Comparison of ENCODE assay signal across 26 cellular contexts in the genomic region with DNA sequence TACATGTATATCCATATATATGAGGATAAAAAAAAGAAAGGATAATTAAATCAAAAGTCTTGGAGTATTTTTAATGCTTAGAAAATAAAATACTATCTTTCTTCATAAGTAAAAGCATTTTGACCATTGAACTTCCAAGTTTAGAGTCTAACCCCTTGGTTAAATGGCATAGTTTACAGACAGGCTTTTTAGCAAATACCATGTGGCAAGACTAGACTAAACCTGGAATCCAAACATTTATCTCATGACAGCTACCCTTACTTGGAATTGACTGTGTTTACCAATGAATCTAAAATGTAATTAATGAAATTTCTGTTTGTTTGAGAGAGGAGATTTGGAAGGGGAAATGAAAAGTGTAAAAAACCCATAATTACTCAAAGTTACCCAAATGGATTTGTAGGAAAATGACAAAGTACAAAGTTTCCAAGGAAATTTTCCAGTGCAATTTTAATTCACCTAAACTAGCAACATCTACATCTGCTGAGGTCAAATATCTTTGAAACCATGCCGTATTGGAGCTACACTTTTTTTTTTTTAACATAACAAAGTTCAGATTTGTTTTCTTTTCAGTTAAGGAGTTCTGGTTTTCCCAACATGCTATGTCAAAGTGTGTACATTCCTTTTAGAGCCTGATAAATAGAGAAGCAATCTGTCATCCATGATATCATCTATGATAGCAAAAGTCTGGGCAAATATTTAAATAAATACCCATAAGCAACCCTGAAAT.
DNase-seq lines count a peak whose midpoint lies in the region; ATAC-seq, FAIRE-seq and TF ChIP-seq lines count a peak whose summit lies in the region.
"Had no signal": no experiment of that assay in that cellular context is flagged by ENCODE, and none has a peak within 500 bp of the region (broad histone marks: within the 10 kb centered on the region; RNA-seq: fewer than 3 reads in every experiment).

No MANE protein-coding gene starts in this region.

- DNase-seq in H54 (ENCODE audit: insufficient read length, low spot score) = no peak
- peak; percentile 7 for DNase-seq in astrocyte of the spinal cord (ENCODE audit: low read depth, low spot score)
- peak; percentile 12 for DNase-seq in iris pigment epithelial cell (ENCODE audit: low read depth)
- no peak for DNase-seq in osteocyte (ENCODE audit: extremely low spot score, unreplicated experiment)
- DNase-seq in activated CD8-positive, alpha-beta T cell treated with anti-CD3 and anti-CD28 coated beads for 36 hours = no peak
- DNase-seq: AML-193; CD4-positive, alpha-beta memory T cell; COR-L47; DMS53; KBM-7; MM.1S; NCI-H2029; NCI-H2227 treated with DMSO at 0.1 percent for 48 hours; NCI-H510A; NCI-H69; Right ventricle myocardium superior; RPMI8226 had no signal

- intact Hi-C loops in activated CD8-positive, alpha-beta T cell treated with anti-CD3 and anti-CD28 coated beads for 36 hours (cut with micrococcal nuclease) = no loop called here

- peaks cover 6% of the 10 kb centered on the region for H3K27me3 Mint-ChIP-seq in osteocyte (ENCODE audit: unreplicated experiment)
- H3K27me3 Mint-ChIP-seq in activated CD8-positive, alpha-beta T cell treated with anti-CD3 and anti-CD28 coated beads for 36 hours = peaks cover 8% of the 10 kb centered on the region
- peaks cover 7% of the 10 kb centered on the region for H3K27me3 Mint-ChIP-seq in activated T-helper 17 cell treated with anti-CD3 and anti-CD28 coated beads, Interleukin-2, amount 50 U/mL, for 72 hours

- H3K4me3 Mint-ChIP-seq in osteocyte (ENCODE audit: unreplicated experiment) = no peak overlapping the region
- no peak overlapping the region for H3K4me3 Mint-ChIP-seq in activated CD8-positive, alpha-beta T cell treated with anti-CD3 and anti-CD28 coated beads for 36 hours
- no peak overlapping the region for H3K4me3 Mint-ChIP-seq in activated T-helper 17 cell treated with anti-CD3 and anti-CD28 coated beads, Interleukin-2, amount 50 U/mL, for 72 hours
- H3K4me3 Mint-ChIP-seq: CD4-positive, alpha-beta memory T cell; GM23338 had no signal

- in situ Hi-C loops in astrocyte of the spinal cord (cut with HindIII; ENCODE audit: low sequenced_read_pairs) = no loop called here

- CTCF ChIA-PET in activated CD8-positive, alpha-beta T cell treated with anti-CD3 and anti-CD28 coated beads for 36 hours (lab: Charles Lee) = interaction anchor here (2.9 kb wide), 1 partner anchor 17 kb away, joined by 8 read pairs; no protein-coding TSS in a partner anchor

- TF ChIP-seq CTCF in astrocyte of the spinal cord (IDR thresholded peaks at IDR 0.05; ENCODE audit: low read depth, low read length) = no peak
- no peak for TF ChIP-seq CTCF in osteocyte (IDR thresholded peaks at IDR 0.05)
- TF ChIP-seq CTCF in activated CD8-positive, alpha-beta T cell treated with anti-CD3 and anti-CD28 coated beads for 36 hours (IDR thresholded peaks at IDR 0.05) = no peak

- peak; percentile 11 for FAIRE-seq in H54 (lab: Jason Lieb, UNC)
- FAIRE-seq: A204.1, G401.6 had no signal

- POLR2A ChIA-PET in activated CD8-positive, alpha-beta T cell treated with anti-CD3 and anti-CD28 coated beads for 36 hours (lab: Charles Lee) = no interaction called here

- no peak for TF ChIP-seq POLR2A in H54 (IDR thresholded peaks at IDR 0.05; ENCODE audit: low read depth, low read length)

- no peak for ATAC-seq in activated CD8-positive, alpha-beta T cell treated with anti-CD3 and anti-CD28 coated beads for 36 hours
- ATAC-seq in HG03571 (IDR thresholded peaks at IDR 0.05; ENCODE audit: unreplicated experiment) = no peak
- ATAC-seq in activated T-helper 17 cell treated with anti-CD3 and anti-CD28 coated beads, Interleukin-2, amount 50 U/mL, for 72 hours (replicated peaks) = no peak
- ATAC-seq in HG03097 (IDR thresholded peaks at IDR 0.05; ENCODE audit: low FRiP score, unreplicated experiment) = no peak
- ATAC-seq: GM23338 had no signal

- H3K36me3 Mint-ChIP-seq in osteocyte (ENCODE audit: unreplicated experiment) = no peaks in the 10 kb centered on the region
- H3K36me3 Mint-ChIP-seq in activated CD8-positive, alpha-beta T cell treated with anti-CD3 and anti-CD28 coated beads for 36 hours (ENCODE audit: low read depth) = no peaks in the 10 kb centered on the region
- no peaks in the 10 kb centered on the region for H3K36me3 Mint-ChIP-seq in activated T-helper 17 cell treated with anti-CD3 and anti-CD28 coated beads, Interleukin-2, amount 50 U/mL, for 72 hours (ENCODE audit: low read depth)
- H3K36me3 Mint-ChIP-seq: CD4-positive, alpha-beta memory T cell had no signal

- no peaks in the 10 kb centered on the region for H3K9me3 Mint-ChIP-seq in osteocyte (ENCODE audit: unreplicated experiment)
- no peaks in the 10 kb centered on the region for H3K9me3 Mint-ChIP-seq in activated CD8-positive, alpha-beta T cell treated with anti-CD3 and anti-CD28 coated beads for 36 hours
- H3K9me3 Mint-ChIP-seq in activated T-helper 17 cell treated with anti-CD3 and anti-CD28 coated beads, Interleukin-2, amount 50 U/mL, for 72 hours = no peaks in the 10 kb centered on the region
- H3K9me3 Mint-ChIP-seq: CD4-positive, alpha-beta memory T cell; GM23338 had no signal

- H3K27ac Mint-ChIP-seq in osteocyte (ENCODE audit: unreplicated experiment) = peak overlapping the region; percentile 31
- H3K27ac Mint-ChIP-seq in activated CD8-positive, alpha-beta T cell treated with anti-CD3 and anti-CD28 coated beads for 36 hours = no peak overlapping the region
- H3K27ac Mint-ChIP-seq in activated T-helper 17 cell treated with anti-CD3 and anti-CD28 coated beads, Interleukin-2, amount 50 U/mL, for 72 hours = no peak overlapping the region
- H3K27ac Mint-ChIP-seq: CD4-positive, alpha-beta memory T cell; GM23338 had no signal

- peaks cover 15% of the 10 kb centered on the region for H3K4me1 Mint-ChIP-seq in osteocyte (ENCODE audit: unreplicated experiment)
- no peaks in the 10 kb centered on the region for H3K4me1 Mint-ChIP-seq in activated CD8-positive, alpha-beta T cell treated with anti-CD3 and anti-CD28 coated beads for 36 hours (ENCODE audit: low read depth)
- no peaks in the 10 kb centered on the region for H3K4me1 Mint-ChIP-seq in activated T-helper 17 cell treated with anti-CD3 and anti-CD28 coated beads, Interleukin-2, amount 50 U/mL, for 72 hours
- H3K4me1 Mint-ChIP-seq: CD4-positive, alpha-beta memory T cell; GM23338 had no signal

- H3K4me3 ChIP-seq in astrocyte of the spinal cord (ENCODE audit: low read depth, low read length) = no peak overlapping the region
- H3K4me3 ChIP-seq: BLaER1 treated with 17β-estradiol and CSF1 and Interleukin-3, amounts not matched to agents 10 nM and 100 nM; GM23338; HAP-1; SJSA1 had no signal

Comparison
In these comparisons a context has a peak if more than half of its experiments do, and no peak if none do; other contexts are left out.
1. DNase-seq: peak in astrocyte of the spinal cord (single experiment) and iris pigment epithelial cell (single experiment); none in H54 (single experiment), osteocyte (single experiment) and activated CD8-positive, alpha-beta T cell treated with anti-CD3 and anti-CD28 coated beads for 36 hours (single experiment).